Comparison of ENCODE assay signal across 24 cellular contexts in genomic region chr20:49665796-49666195, GRCh38. TPM values are rescaled to one million over a fixed set of nuclear protein-coding genes. Genes with fewer than 3 reads are reported as not detected.
DNase-seq lines count a peak whose midpoint lies in the region; ATAC-seq and TF ChIP-seq lines count a peak whose summit lies in the region.
"Had no signal": no experiment of that assay in that cellular context is flagged by ENCODE, and none has a peak within 500 bp of the region (broad histone marks: within the 10 kb centered on the region; RNA-seq: fewer than 3 reads in every experiment).

No MANE protein-coding gene starts in this region.

- WGBS in H9 (ENCODE audit: extremely low coverage, insufficient read length, low lambda C conversion rate) = no CpG with 5 or more reads among the region's 7 CpGs

- H2BK20ac ChIP-seq in H9 (ENCODE audit: low read depth, low read length, poor library complexity, severe bottlenecking) = no peak overlapping the region

- H2AK5ac ChIP-seq in H9 (ENCODE audit: insufficient read length, low read length) = no peak overlapping the region

- H3K36me3 Mint-ChIP-seq in CD4-positive, CD25-positive, alpha-beta regulatory T cell = no peaks in the 10 kb centered on the region
- H3K36me3 Mint-ChIP-seq in H9 (ENCODE audit: insufficient read depth in 1 of 3, low read depth in 3 of 3) = no peaks in the 10 kb centered on the region
- no peaks in the 10 kb centered on the region for H3K36me3 Mint-ChIP-seq in chondrocyte (ENCODE audit: low read depth)
- H3K36me3 Mint-ChIP-seq in nephron progenitor cell (ENCODE audit: low read depth) = peaks cover 6% of the 10 kb centered on the region
- no peaks in the 10 kb centered on the region for H3K36me3 Mint-ChIP-seq in activated naive CD4-positive, alpha-beta T cell treated with anti-CD3 and anti-CD28 coated beads, Interleukin-2, amount 10 ng/mL, durations not matched to agents 7 days and 5 days

- no peak for ATAC-seq in CD4-positive, CD25-positive, alpha-beta regulatory T cell (ENCODE audit: low read depth in 2 of 2)
- no peak for ATAC-seq in HG03571 (IDR thresholded peaks at IDR 0.05; ENCODE audit: unreplicated experiment)
- no peak for ATAC-seq in GM21526 (IDR thresholded peaks at IDR 0.05; ENCODE audit: low FRiP score, unreplicated experiment)
- ATAC-seq: Panc1 had no signal

- no peak overlapping the region for H2BK12ac ChIP-seq in H9 (ENCODE audit: insufficient read length, low read depth, low read length)

- no peaks in the 10 kb centered on the region for H3K27me3 Mint-ChIP-seq in CD4-positive, CD25-positive, alpha-beta regulatory T cell
- H3K27me3 Mint-ChIP-seq in H9 (ENCODE audit: low read depth) (no peaks in the 10 kb centered on the region), chondrocyte (ENCODE audit: low read depth) (no peaks in the 10 kb centered on the region), nephron progenitor cell (ENCODE audit: low read depth, poor library complexity) (no peaks in the 10 kb centered on the region)
- peaks cover 3% of the 10 kb centered on the region for H3K27me3 Mint-ChIP-seq in activated naive CD4-positive, alpha-beta T cell treated with anti-CD3 and anti-CD28 coated beads, Interleukin-2, amount 10 ng/mL, durations not matched to agents 7 days and 5 days
- H3K27me3 Mint-ChIP-seq: IgD-negative memory B cell had no signal

- H3K4me3 Mint-ChIP-seq in CD4-positive, CD25-positive, alpha-beta regulatory T cell = peak overlapping the region in 1 of 4 donors; percentile 38
- H3K4me3 Mint-ChIP-seq in H9 = no peak overlapping the region
- no peak overlapping the region for H3K4me3 Mint-ChIP-seq in chondrocyte (ENCODE audit: unreplicated experiment)
- H3K4me3 Mint-ChIP-seq in nephron progenitor cell = no peak overlapping the region
- no peak overlapping the region for H3K4me3 Mint-ChIP-seq in activated naive CD4-positive, alpha-beta T cell treated with anti-CD3 and anti-CD28 coated beads, Interleukin-2, amount 10 ng/mL, durations not matched to agents 7 days and 5 days

- H3K27ac ChIP-seq in CD4-positive, CD25-positive, alpha-beta regulatory T cell (ENCODE audit: insufficient read depth, low read length, poor library complexity, severe bottlenecking) = no peak overlapping the region
- no peak overlapping the region for H3K27ac ChIP-seq in H9 (ENCODE audit: insufficient read length, low read depth, low read length)
- H3K27ac ChIP-seq: BLaER1 treated with 17β-estradiol and CSF1 and Interleukin-3, amounts not matched to agents 10 nM and 100 nM; KMS-11; RWPE1 had no signal

- no peaks in the 10 kb centered on the region for H3K36me3 ChIP-seq in CD4-positive, CD25-positive, alpha-beta regulatory T cell (ENCODE audit: control insufficient read depth, insufficient read depth, low read length)

- H3K14ac ChIP-seq in H9 (ENCODE audit: insufficient read depth, low read length) = peak overlapping the region; percentile 33; the same call in 1 of the 2 replicates

- peaks cover 52% of the 10 kb centered on the region; the same call in 1 of the 2 replicates for H3K79me2 ChIP-seq in H9 (ENCODE audit: insufficient read depth, low read length)

- no peak overlapping the region for H3K4me2 ChIP-seq in H9 (ENCODE audit: insufficient read depth, insufficient read length, low read length)
- H3K4me2 ChIP-seq: A549, KMS-11 had no signal

- TF ChIP-seq CTCF in H9 (conservative IDR thresholded peaks at IDR 0.05) = no peak
- TF ChIP-seq CTCF in chondrocyte (IDR thresholded peaks at IDR 0.05) = no peak
- TF ChIP-seq CTCF in nephron progenitor cell (IDR thresholded peaks at IDR 0.05) = no peak

- H3K4me3 ChIP-seq in CD4-positive, CD25-positive, alpha-beta regulatory T cell (ENCODE audit: low read depth, low read length) = no peak overlapping the region
- H3K4me3 ChIP-seq: A549; BLaER1 treated with 17β-estradiol and CSF1 and Interleukin-3, amounts not matched to agents 10 nM and 100 nM had no signal

- H2BK5ac ChIP-seq in H9 (ENCODE audit: insufficient read length, low read length) = no peak overlapping the region

- no peaks in the 10 kb centered on the region for H3K79me1 ChIP-seq in H9 (ENCODE audit: insufficient read depth, low read depth, low read length, poor library complexity, severe bottlenecking)

- no peak for DNase-seq in CD4-positive, CD25-positive, alpha-beta regulatory T cell
- DNase-seq in H9 = no peak
- DNase-seq in chondrocyte (ENCODE audit: low spot score) = no peak
- DNase-seq in nephron progenitor cell = no peak
- DNase-seq in NCI-H446 (lab: John Stamatoyannopoulos, UW) = no peak
- DNase-seq in activated naive CD4-positive, alpha-beta T cell treated with anti-CD3 and anti-CD28 coated beads, Interleukin-2, amount 10 ng/mL, durations not matched to agents 7 days and 5 days = no peak
- DNase-seq: AML-193, Calu3, DND-41, HCEC 1CT, MM.1S, NCI-H1694, NCI-H2029 treated with DMSO at 0.1 percent for 48 hours, NCI-H526 treated with DMSO at 0.1 percent for 48 hours, SHP77, SW 1271 had no signal

- no peaks in the 10 kb centered on the region for H3K9me3 Mint-ChIP-seq in CD4-positive, CD25-positive, alpha-beta regulatory T cell
- H3K9me3 Mint-ChIP-seq in H9 = no peaks in the 10 kb centered on the region
- H3K9me3 Mint-ChIP-seq in chondrocyte (ENCODE audit: low read depth) = no peaks in the 10 kb centered on the region
- H3K9me3 Mint-ChIP-seq in nephron progenitor cell = no peaks in the 10 kb centered on the region
- no peaks in the 10 kb centered on the region for H3K9me3 Mint-ChIP-seq in activated naive CD4-positive, alpha-beta T cell treated with anti-CD3 and anti-CD28 coated beads, Interleukin-2, amount 10 ng/mL, durations not matched to agents 7 days and 5 days
- H3K9me3 Mint-ChIP-seq: IgD-negative memory B cell had no signal

- H4K20me1 ChIP-seq in H9 (ENCODE audit: control insufficient read depth, insufficient read depth, insufficient read length) = no peaks in the 10 kb centered on the region

- no peak overlapping the region for H3K9ac ChIP-seq in H9 (ENCODE audit: extremely low read depth, insufficient read length, low read length)
- H3K9ac ChIP-seq: BLaER1 treated with 17β-estradiol and CSF1 and Interleukin-3, amounts not matched to agents 10 nM and 100 nM; KMS-11 had no signal

- H4K8ac ChIP-seq in H9 (replicated peaks; ENCODE audit: insufficient read length, low read depth, low read length) = no peak overlapping the region

- peak overlapping the region in 2 of 3 donors; percentile 8 to 84 for H3K27ac Mint-ChIP-seq in CD4-positive, CD25-positive, alpha-beta regulatory T cell
- H3K27ac Mint-ChIP-seq in H9 = peak overlapping the region in 2 of 3 experiments; percentile 1 to 57; a peak in 3 of 7 replicates
- H3K27ac Mint-ChIP-seq in chondrocyte (ENCODE audit: unreplicated experiment) = peak overlapping the region; percentile 18
- peak overlapping the region; percentile 38 for H3K27ac Mint-ChIP-seq in nephron progenitor cell
- H3K27ac Mint-ChIP-seq in activated naive CD4-positive, alpha-beta T cell treated with anti-CD3 and anti-CD28 coated beads, Interleukin-2, amount 10 ng/mL, durations not matched to agents 7 days and 5 days = no peak overlapping the region

- peaks cover 29 to 72% (median 41%) of the 10 kb centered on the region in 4 donors for H3K4me1 Mint-ChIP-seq in CD4-positive, CD25-positive, alpha-beta regulatory T cell
- peaks cover 43 to 54% of the 10 kb centered on the region in 2 experiments for H3K4me1 Mint-ChIP-seq in H9
- H3K4me1 Mint-ChIP-seq in chondrocyte (ENCODE audit: low read depth) = peaks cover 55% of the 10 kb centered on the region
- H3K4me1 Mint-ChIP-seq in nephron progenitor cell = peaks cover 60% of the 10 kb centered on the region
- H3K4me1 Mint-ChIP-seq in activated naive CD4-positive, alpha-beta T cell treated with anti-CD3 and anti-CD28 coated beads, Interleukin-2, amount 10 ng/mL, durations not matched to agents 7 days and 5 days = peaks cover 39% of the 10 kb centered on the region

- no peak overlapping the region for H3K4ac ChIP-seq in H9 (ENCODE audit: low read depth, low read length)

- H3K23ac ChIP-seq in H9 (ENCODE audit: insufficient read length, low read depth, low read length) = no peak overlapping the region

- H3T11ph ChIP-seq in H9 (ENCODE audit: low read length) = no peak overlapping the region

- CTCF ChIA-PET in activated naive CD4-positive, alpha-beta T cell treated with anti-CD3 and anti-CD28 coated beads, Interleukin-2, amount 10 ng/mL, durations not matched to agents 7 days and 5 days (lab: Charles Lee) = no interaction called here

- no peak overlapping the region for H2BK15ac ChIP-seq in H9 (ENCODE audit: low read depth, low read length)

- no peaks in the 10 kb centered on the region for H3K27me3 ChIP-seq in CD4-positive, CD25-positive, alpha-beta regulatory T cell (ENCODE audit: control insufficient read depth, insufficient read depth, low read length)
- no peaks in the 10 kb centered on the region for H3K27me3 ChIP-seq in H9 (ENCODE audit: insufficient read depth, low read length)
- H3K27me3 ChIP-seq: BLaER1 treated with 17β-estradiol and CSF1 and Interleukin-3, amounts not matched to agents 10 nM and 100 nM had no signal

- H3K18ac ChIP-seq in H9 (ENCODE audit: insufficient read length, low read depth, low read length) = no peak overlapping the region

- no peaks in the 10 kb centered on the region for H3K9me3 ChIP-seq in CD4-positive, CD25-positive, alpha-beta regulatory T cell (ENCODE audit: control insufficient read depth in 2 of 2, low read length in 2 of 2)
- no peaks in the 10 kb centered on the region for H3K9me3 ChIP-seq in H9 (ENCODE audit: control insufficient read depth, low read depth, low read length)
- H3K9me3 ChIP-seq: A549; BLaER1 treated with 17β-estradiol and CSF1 and Interleukin-3, amounts not matched to agents 10 nM and 100 nM had no signal

- no peak overlapping the region for H4K5ac ChIP-seq in H9 (ENCODE audit: insufficient read length, low read depth, low read length)

- no peak overlapping the region for H2AFZ ChIP-seq in H9 (ENCODE audit: low read length)

- no peak overlapping the region for H3K56ac ChIP-seq in H9 (ENCODE audit: insufficient read length, low read depth, low read length)

- H3K23me2 ChIP-seq in H9 (ENCODE audit: insufficient read length, low read depth, low read length, poor library complexity, severe bottlenecking) = no peaks in the 10 kb centered on the region

- no peak overlapping the region for H4K91ac ChIP-seq in H9 (ENCODE audit: insufficient read length, low read depth, low read length)

- no peak overlapping the region for H2BK120ac ChIP-seq in H9 (ENCODE audit: low read depth, low read length, poor library complexity, severe bottlenecking)

- peaks cover 15% of the 10 kb centered on the region for H3K4me1 ChIP-seq in CD4-positive, CD25-positive, alpha-beta regulatory T cell (ENCODE audit: control insufficient read depth, insufficient read depth, low read length, poor library complexity, severe bottlenecking)
- peaks cover 10% of the 10 kb centered on the region; the same call in 1 of the 2 replicates for H3K4me1 ChIP-seq in H9 (ENCODE audit: insufficient read depth, low read length)

RNA-seq across cellular contexts. Expression of gene B4GALT5, which starts 47.9 kb away (rescaled TPM):
- total RNA-seq in CD4-positive, CD25-positive, alpha-beta regulatory T cell = 13.6 TPM
- 1 to 10 TPM in 2 of 4 donors, under 1 TPM in 2; 0.45 to 1.5 (median 1.00) TPM for polyA plus RNA-seq in CD4-positive, CD25-positive, alpha-beta regulatory T cell
- 75.9 and 77.0 TPM in 2 replicates for total RNA-seq in H9 (2021)
- total RNA-seq in chondrocyte = 54.2 to 56.1 TPM (median 55.0 TPM) in 3 replicates
